In genomic region chr9:127771570-127772189, GRCh38 we compare ENCODE assay signal across 8 cellular contexts. TPM values are rescaled to one million over a fixed set of nuclear protein-coding genes. Genes with fewer than 3 reads are reported as not detected.
DNase-seq lines count a peak whose midpoint lies in the region; ATAC-seq and TF ChIP-seq lines count a peak whose summit lies in the region.

No MANE protein-coding gene starts in this region.

- H3K4me1 Mint-ChIP-seq in activated T-cell treated with anti-CD3 and anti-CD28 coated beads, Interleukin-2, amount 50 U/mL, for 4 hours (ENCODE audit: low read depth): peaks cover 67% of the 10 kb centered on the region
- peaks cover 61% of the 10 kb centered on the region for H3K4me1 Mint-ChIP-seq in activated naive CD8-positive, alpha-beta T cell treated with anti-CD3 and anti-CD28 coated beads, Interleukin-2, amount 10 ng/mL, durations not matched to agents 7 days and 5 days

- DNase-seq in activated T-cell treated with anti-CD3 and anti-CD28 coated beads, Interleukin-2, amount 50 U/mL, for 4 hours: no peak
- DNase-seq in activated T-cell treated with anti-CD3 and anti-CD28 coated beads, Interleukin-2, amount 50 U/mL, for 48 hours: no peak
- no peak for DNase-seq in activated naive CD8-positive, alpha-beta T cell treated with anti-CD3 and anti-CD28 coated beads, Interleukin-2, amount 10 ng/mL, durations not matched to agents 7 days and 5 days
- no peak for DNase-seq in globus pallidus (ENCODE audit: low spot score)
- no peak for DNase-seq in COLO829 (ENCODE audit: low spot score)
- no peak for DNase-seq in NCI-H2171 treated with DMSO at 0.1 percent for 48 hours (lab: John Stamatoyannopoulos, UW)

- no peaks in the 10 kb centered on the region for H3K9me3 Mint-ChIP-seq in activated T-cell treated with anti-CD3 and anti-CD28 coated beads, Interleukin-2, amount 50 U/mL, for 4 hours
- no peaks in the 10 kb centered on the region for H3K9me3 Mint-ChIP-seq in activated naive CD8-positive, alpha-beta T cell treated with anti-CD3 and anti-CD28 coated beads, Interleukin-2, amount 10 ng/mL, durations not matched to agents 7 days and 5 days

- no peak for TF ChIP-seq RAD21 in liver (IDR thresholded peaks at IDR 0.05)

- H3K4me3 ChIP-seq in liver (ENCODE audit: low read depth in 1 of 3, low read length in 3 of 3) (peak overlapping the region in 1 of 3 donors; percentile 54), thymus (ENCODE audit: low read length) (peak overlapping the region; percentile 55)

- peak overlapping the region; percentile 86 for H3K4me3 Mint-ChIP-seq in activated T-cell treated with anti-CD3 and anti-CD28 coated beads, Interleukin-2, amount 50 U/mL, for 4 hours
- H3K4me3 Mint-ChIP-seq in activated naive CD8-positive, alpha-beta T cell treated with anti-CD3 and anti-CD28 coated beads, Interleukin-2, amount 10 ng/mL, durations not matched to agents 7 days and 5 days: peak overlapping the region; percentile 89

- no peak overlapping the region for H3K9ac ChIP-seq in liver (ENCODE audit: low read depth in 1 of 2, low read length in 2 of 2)

- 7% methylated on average over 19 of the region's 19 CpGs for WGBS in liver
- WGBS in thymus: 19% methylated on average over 19 of the region's 19 CpGs

- H3K36me3 ChIP-seq in liver (ENCODE audit: control insufficient read depth in 4 of 4, insufficient read depth in 3 of 4, low read depth in 1 of 4, low read length in 3 of 4) (no peaks in the 10 kb centered on the region), thymus (ENCODE audit: control insufficient read depth, insufficient read depth) (peaks cover 52% of the 10 kb centered on the region)

- H3K27ac Mint-ChIP-seq in activated naive CD8-positive, alpha-beta T cell treated with anti-CD3 and anti-CD28 coated beads, Interleukin-2, amount 10 ng/mL, durations not matched to agents 7 days and 5 days: peak overlapping the region; percentile 88

- H3K27ac ChIP-seq in liver (ENCODE audit: low read depth in 1 of 2, low read length in 2 of 2): no peak overlapping the region
- peak overlapping the region; percentile 19 for H3K27ac ChIP-seq in thymus (ENCODE audit: low read depth)

- peaks cover 0 to 10% (median 8%) of the 10 kb centered on the region in 4 donors for H3K4me1 ChIP-seq in liver (ENCODE audit: control insufficient read depth in 4 of 4, insufficient read depth in 4 of 4, low read length in 3 of 4)
- H3K4me1 ChIP-seq in thymus (ENCODE audit: control insufficient read depth, insufficient read depth, low read length): peaks cover 50% of the 10 kb centered on the region

- no peaks in the 10 kb centered on the region for H3K27me3 ChIP-seq in liver (ENCODE audit: control insufficient read depth in 4 of 4, insufficient read depth in 4 of 4, low read length in 3 of 4)
- no peaks in the 10 kb centered on the region for H3K27me3 ChIP-seq in thymus (ENCODE audit: control insufficient read depth, insufficient read depth)

- H3K27me3 Mint-ChIP-seq in activated T-cell treated with anti-CD3 and anti-CD28 coated beads, Interleukin-2, amount 50 U/mL, for 4 hours (ENCODE audit: low read depth): no peaks in the 10 kb centered on the region
- no peaks in the 10 kb centered on the region for H3K27me3 Mint-ChIP-seq in activated naive CD8-positive, alpha-beta T cell treated with anti-CD3 and anti-CD28 coated beads, Interleukin-2, amount 10 ng/mL, durations not matched to agents 7 days and 5 days

- no peak for TF ChIP-seq CTCF in liver (IDR thresholded peaks at IDR 0.05; ENCODE audit: low read depth, low read length, missing input control)

- peaks cover 11% of the 10 kb centered on the region for H3K36me3 Mint-ChIP-seq in activated T-cell treated with anti-CD3 and anti-CD28 coated beads, Interleukin-2, amount 50 U/mL, for 4 hours (ENCODE audit: insufficient read depth)
- peaks cover 41% of the 10 kb centered on the region for H3K36me3 Mint-ChIP-seq in activated naive CD8-positive, alpha-beta T cell treated with anti-CD3 and anti-CD28 coated beads, Interleukin-2, amount 10 ng/mL, durations not matched to agents 7 days and 5 days

- no peak for ATAC-seq in activated T-cell treated with anti-CD3 and anti-CD28 coated beads, Interleukin-2, amount 50 U/mL, for 4 hours
- ATAC-seq in activated naive CD8-positive, alpha-beta T cell treated with anti-CD3 and anti-CD28 coated beads, Interleukin-2, amount 10 ng/mL, durations not matched to agents 7 days and 5 days (ENCODE audit: low read depth): no peak

- H3K9me3 ChIP-seq in liver (ENCODE audit: control insufficient read depth in 4 of 4, low read length in 3 of 4): no peaks in the 10 kb centered on the region
- H3K9me3 ChIP-seq in thymus (ENCODE audit: control insufficient read depth): no peaks in the 10 kb centered on the region

- POLR2A ChIA-PET in activated naive CD8-positive, alpha-beta T cell treated with anti-CD3 and anti-CD28 coated beads, Interleukin-2, amount 10 ng/mL, durations not matched to agents 7 days and 5 days (lab: Charles Lee): interaction anchor here (0.7 to 4.3 kb wide), 16 partner anchors 7 to 320 kb away, joined by 3 to 57 read pairs (median 5); partner anchors contain the start of genes CDK9, LRSAM1, RPL12 and SH2D3C

TF ChIP-seq in liver, 16 proteins besides CTCF, POLR2A, EP300 and RAD21:
- TF ChIP-seq GABPA (IDR thresholded peaks at IDR 0.05 in 1 of 2, conservative IDR thresholded peaks at IDR 0.05 in 1 of 2): peak in 1 of 2 donors; percentile 25
- peak in 1 of 2 donors; percentile 2 for TF ChIP-seq RXRA (IDR thresholded peaks at IDR 0.05)
- no peak for TF ChIP-seq SP1 (IDR thresholded peaks at IDR 0.05)
- TF ChIP-seq YY1 (IDR thresholded peaks at IDR 0.05): peak; percentile 0

RNA-seq across cellular contexts. Expression of gene SH2D3C, which starts 6.8 kb away (rescaled TPM):
- total RNA-seq in activated T-cell treated with anti-CD3 and anti-CD28 coated beads, Interleukin-2, amount 50 U/mL, for 4 hours: 10 to 100 TPM in 1 of 3 donors, 1 to 10 TPM in 2; 5.9 to 10.8 (median 7.0) TPM
- 10 to 100 TPM; 64.6 to 67.1 TPM for total RNA-seq in activated naive CD8-positive, alpha-beta T cell treated with anti-CD3 and anti-CD28 coated beads, Interleukin-2, amount 10 ng/mL, durations not matched to agents 7 days and 5 days
- 1 to 10 TPM; 4.8 to 5.1 TPM for total RNA-seq in liver
- polyA plus RNA-seq in liver (1 to 10 TPM; 2.2 to 3.1 TPM), thymus (25.1 TPM)

RNA-seq across cellular contexts. Expression of gene CDK9, which starts 14.2 kb away (rescaled TPM):
- 10 to 100 TPM; 66.9 to 91.5 (median 82.5) TPM for total RNA-seq in activated T-cell treated with anti-CD3 and anti-CD28 coated beads, Interleukin-2, amount 50 U/mL, for 4 hours
- 100 to 1,000 TPM; 134 to 136 TPM for total RNA-seq in activated naive CD8-positive, alpha-beta T cell treated with anti-CD3 and anti-CD28 coated beads, Interleukin-2, amount 10 ng/mL, durations not matched to agents 7 days and 5 days
- total RNA-seq in liver: 10 to 100 TPM; 31.8 to 41.2 TPM
- polyA plus RNA-seq in liver (10 to 100 TPM; 32.4 to 41.4 TPM), thymus (122 TPM)

RNA-seq across cellular contexts. Expression of gene FPGS, which starts 31.0 kb away (rescaled TPM):
- 100 to 1,000 TPM; 137 to 149 (median 141) TPM for total RNA-seq in activated T-cell treated with anti-CD3 and anti-CD28 coated beads, Interleukin-2, amount 50 U/mL, for 4 hours
- 100 to 1,000 TPM; 108 to 109 TPM for total RNA-seq in activated naive CD8-positive, alpha-beta T cell treated with anti-CD3 and anti-CD28 coated beads, Interleukin-2, amount 10 ng/mL, durations not matched to agents 7 days and 5 days
- total RNA-seq in liver: 10 to 100 TPM; 20.4 to 48.1 TPM
- polyA plus RNA-seq in liver (10 to 100 TPM; 37.3 to 61.1 TPM), thymus (48.4 TPM)

RNA-seq across cellular contexts. Expression of gene TOR2A, which starts 36.6 kb away (rescaled TPM):
- total RNA-seq in activated T-cell treated with anti-CD3 and anti-CD28 coated beads, Interleukin-2, amount 50 U/mL, for 4 hours: 10 to 100 TPM; 19.8 to 23.6 (median 20.1) TPM
- total RNA-seq in activated naive CD8-positive, alpha-beta T cell treated with anti-CD3 and anti-CD28 coated beads, Interleukin-2, amount 10 ng/mL, durations not matched to agents 7 days and 5 days: 10 to 100 TPM; 21.7 to 24.4 TPM
- 10 to 100 TPM in 1 of 2 donors, 1 to 10 TPM in 1; 5.1 to 10.8 TPM for total RNA-seq in liver
- polyA plus RNA-seq in liver (10 to 100 TPM; 12.9 to 14.6 TPM), thymus (19.3 TPM)

RNA-seq across cellular contexts. Expression of gene TTC16, which starts 55.8 kb away (rescaled TPM):
- total RNA-seq in activated T-cell treated with anti-CD3 and anti-CD28 coated beads, Interleukin-2, amount 50 U/mL, for 4 hours: under 1 TPM; 0.37 to 0.58 (median 0.57) TPM
- 1 to 10 TPM; 4.4 to 5.3 TPM for total RNA-seq in activated naive CD8-positive, alpha-beta T cell treated with anti-CD3 and anti-CD28 coated beads, Interleukin-2, amount 10 ng/mL, durations not matched to agents 7 days and 5 days
- under 1 TPM in 1 of 2 donors, not detected in 1; 0.08 TPM for total RNA-seq in liver
- polyA plus RNA-seq in liver: under 1 TPM in 1 of 2 donors, not detected in 1; 0.02 TPM
- 0.18 TPM for polyA plus RNA-seq in thymus

Comparison
In these comparisons a context has a peak if more than half of its experiments do, and no peak if none do; other contexts are left out.
1. RNA of gene SH2D3C, which starts 6.8 kb away (total RNA-seq): 64.6 to 67.1 TPM in activated naive CD8-positive, alpha-beta T cell treated with anti-CD3 and anti-CD28 coated beads, Interleukin-2, amount 10 ng/mL, durations not matched to agents 7 days and 5 days; 5.9 to 10.8 TPM in activated T-cell treated with anti-CD3 and anti-CD28 coated beads, Interleukin-2, amount 50 U/mL, for 4 hours and 4.8 to 5.1 TPM in liver; every median in the first group is over 4 times any median in the second.